Comparison of ENCODE assay signal across 24 cellular contexts in genomic region chr2:241091201-241091600, GRCh38. TPM values are rescaled to one million over a fixed set of nuclear protein-coding genes. Genes with fewer than 3 reads are reported as not detected.
DNase-seq lines count a peak whose midpoint lies in the region; ATAC-seq and TF ChIP-seq lines count a peak whose summit lies in the region.
"Had no signal": no experiment of that assay in that cellular context is flagged by ENCODE, and none has a peak within 500 bp of the region (broad histone marks: within the 10 kb centered on the region; RNA-seq: fewer than 3 reads in every experiment).

No MANE protein-coding gene starts in this region.

- intact Hi-C loops in CD8-positive, alpha-beta T cell (cut with DNase I, micrococcal nuclease), result no loop called here
- intact Hi-C loops in prostate gland (cut with DNase I), result no loop called here

- no peak overlapping the region for H3K27ac ChIP-seq in CD8-positive, alpha-beta T cell (ENCODE audit: low read depth, low read length)
- H3K27ac ChIP-seq in prostate gland (peak overlapping the region; percentile 77 to 86), hepatocyte (no peak overlapping the region)
- H3K27ac ChIP-seq: SJCRH30, skin epidermis, vagina had no signal

- no peak overlapping the region for H3K4me3 Mint-ChIP-seq in activated CD4-positive, alpha-beta T cell treated with anti-CD3 and anti-CD28 coated beads, Interleukin-2, amount 10 ng/mL, durations not matched to agents 7 days and 5 days
- H3K4me3 Mint-ChIP-seq in CD8-positive, alpha-beta T cell, result no peak overlapping the region
- no peak overlapping the region for H3K4me3 Mint-ChIP-seq in activated naive CD8-positive, alpha-beta T cell treated with anti-CD3 and anti-CD28 coated beads, Interleukin-2, amount 10 ng/mL, durations not matched to agents 7 days and 5 days
- H3K4me3 Mint-ChIP-seq: B cell; T-helper 1 cell treated with Interleukin-12 subunit alpha and Interleukin-12 subunit beta and Interleukin-4 antibody, amounts not matched to agents 30 μg/mL and 1 μg/mL, for 36 hours had no signal

- WGBS in prostate gland, result 83% methylated on average over 10 of the region's 10 CpGs
- 90% methylated on average over 10 of the region's 10 CpGs for WGBS in hepatocyte (ENCODE audit: low lambda C conversion rate, missing lambda C conversion rate)

- no peaks in the 10 kb centered on the region for H3K9me2 ChIP-seq in hepatocyte (replicated peaks; ENCODE audit: insufficient read depth)

- no peak overlapping the region for H3K4me2 ChIP-seq in hepatocyte

- H4K20me1 ChIP-seq in hepatocyte (ENCODE audit: insufficient read depth, poor library complexity, severe bottlenecking), result peaks cover 15% of the 10 kb centered on the region

- peaks cover 53% of the 10 kb centered on the region for H3K36me3 Mint-ChIP-seq in activated CD4-positive, alpha-beta T cell treated with anti-CD3 and anti-CD28 coated beads, Interleukin-2, amount 10 ng/mL, durations not matched to agents 7 days and 5 days (ENCODE audit: low read depth)
- H3K36me3 Mint-ChIP-seq in CD8-positive, alpha-beta T cell, result peaks cover 85% of the 10 kb centered on the region
- H3K36me3 Mint-ChIP-seq in activated naive CD8-positive, alpha-beta T cell treated with anti-CD3 and anti-CD28 coated beads, Interleukin-2, amount 10 ng/mL, durations not matched to agents 7 days and 5 days, result peaks cover 25% of the 10 kb centered on the region

- H3K79me2 ChIP-seq in hepatocyte, result no peaks in the 10 kb centered on the region

- POLR2A ChIA-PET in activated CD4-positive, alpha-beta T cell treated with anti-CD3 and anti-CD28 coated beads, Interleukin-2, amount 10 ng/mL, durations not matched to agents 7 days and 5 days (lab: Charles Lee), result no interaction called here
- POLR2A ChIA-PET in CD8-positive, alpha-beta T cell (lab: Charles Lee), result interaction anchor here (1.0 to 7.3 kb wide), 2 partner anchors 11 to 17 kb away, joined by 3 to 139 read pairs; partner anchors contain the start of gene MTERF4
- POLR2A ChIA-PET in activated naive CD8-positive, alpha-beta T cell treated with anti-CD3 and anti-CD28 coated beads, Interleukin-2, amount 10 ng/mL, durations not matched to agents 7 days and 5 days (lab: Charles Lee), result no interaction called here

- no peaks in the 10 kb centered on the region for H3K9me3 Mint-ChIP-seq in activated CD4-positive, alpha-beta T cell treated with anti-CD3 and anti-CD28 coated beads, Interleukin-2, amount 10 ng/mL, durations not matched to agents 7 days and 5 days
- no peaks in the 10 kb centered on the region for H3K9me3 Mint-ChIP-seq in CD8-positive, alpha-beta T cell
- H3K9me3 Mint-ChIP-seq in activated naive CD8-positive, alpha-beta T cell treated with anti-CD3 and anti-CD28 coated beads, Interleukin-2, amount 10 ng/mL, durations not matched to agents 7 days and 5 days, result no peaks in the 10 kb centered on the region
- H3K9me3 Mint-ChIP-seq: T-helper 1 cell treated with Interleukin-12 subunit alpha and Interleukin-12 subunit beta and Interleukin-4 antibody, amounts not matched to agents 30 μg/mL and 1 μg/mL, for 36 hours had no signal

- H3K4me1 Mint-ChIP-seq in activated CD4-positive, alpha-beta T cell treated with anti-CD3 and anti-CD28 coated beads, Interleukin-2, amount 10 ng/mL, durations not matched to agents 7 days and 5 days, result peaks cover 25% of the 10 kb centered on the region
- peaks cover 62% of the 10 kb centered on the region for H3K4me1 Mint-ChIP-seq in CD8-positive, alpha-beta T cell (ENCODE audit: low read depth)
- peaks cover 13% of the 10 kb centered on the region for H3K4me1 Mint-ChIP-seq in activated naive CD8-positive, alpha-beta T cell treated with anti-CD3 and anti-CD28 coated beads, Interleukin-2, amount 10 ng/mL, durations not matched to agents 7 days and 5 days

- H3K9me3 ChIP-seq in CD8-positive, alpha-beta T cell (ENCODE audit: low read length), result no peaks in the 10 kb centered on the region
- H3K9me3 ChIP-seq in prostate gland, result no peaks in the 10 kb centered on the region
- no peaks in the 10 kb centered on the region for H3K9me3 ChIP-seq in hepatocyte (ENCODE audit: low read depth)
- H3K9me3 ChIP-seq: SJCRH30, vagina had no signal

- peaks cover 73% of the 10 kb centered on the region for H3K36me3 ChIP-seq in CD8-positive, alpha-beta T cell (ENCODE audit: insufficient read depth, low read length)
- H3K36me3 ChIP-seq in prostate gland (peaks cover 6% of the 10 kb centered on the region in 2 donors), hepatocyte (replicated peaks; ENCODE audit: insufficient read depth, low read depth) (peaks cover 6% of the 10 kb centered on the region)

- peak overlapping the region; percentile 76 for H3K27ac Mint-ChIP-seq in activated CD4-positive, alpha-beta T cell treated with anti-CD3 and anti-CD28 coated beads, Interleukin-2, amount 10 ng/mL, durations not matched to agents 7 days and 5 days
- H3K27ac Mint-ChIP-seq in CD8-positive, alpha-beta T cell, result peak overlapping the region; percentile 52
- peak overlapping the region; percentile 8 for H3K27ac Mint-ChIP-seq in activated naive CD8-positive, alpha-beta T cell treated with anti-CD3 and anti-CD28 coated beads, Interleukin-2, amount 10 ng/mL, durations not matched to agents 7 days and 5 days
- H3K27ac Mint-ChIP-seq: T-helper 1 cell treated with Interleukin-12 subunit alpha and Interleukin-12 subunit beta and Interleukin-4 antibody, amounts not matched to agents 30 μg/mL and 1 μg/mL, for 36 hours had no signal

- DNase-seq in activated CD4-positive, alpha-beta T cell treated with anti-CD3 and anti-CD28 coated beads, Interleukin-2, amount 10 ng/mL, durations not matched to agents 7 days and 5 days, result no peak
- no peak for DNase-seq in activated CD4-positive, alpha-beta T cell treated with anti-CD3 and anti-CD28 coated beads for 1 hour
- no peak for DNase-seq in CD8-positive, alpha-beta T cell
- DNase-seq in activated naive CD8-positive, alpha-beta T cell treated with anti-CD3 and anti-CD28 coated beads, Interleukin-2, amount 10 ng/mL, durations not matched to agents 7 days and 5 days, result no peak
- DNase-seq in prostate gland (ENCODE audit: low spot score) (no peak), NCI-H2196 (lab: John Stamatoyannopoulos, UW; ENCODE audit: unreplicated experiment) (no peak), hepatocyte (ENCODE audit: low spot score) (no peak)
- DNase-seq: activated CD4-positive, alpha-beta T cell treated with anti-CD3 and anti-CD28 coated beads, Interleukin-2, amount 50 U/mL, for 4 hours; activated naive CD4-positive, alpha-beta T cell treated with anti-CD3 and anti-CD28 coated beads, Interleukin-2, amount 50 U/mL, for 16 hours; central memory CD4-positive, alpha-beta T cell; COR-L47; dermis blood vessel endothelial cell; DMS79 treated with DMSO at 0.1 percent for 48 hours; Karpas-422; MV-4-11; NCI-H146; NCI-H524 treated with DMSO at 0.1 percent for 48 hours; SJCRH30 had no signal

- no peak for TF ChIP-seq POLR2A in prostate gland (IDR thresholded peaks at IDR 0.05)

- no peak for ATAC-seq in CD8-positive, alpha-beta T cell
- no peak for ATAC-seq in activated naive CD8-positive, alpha-beta T cell treated with anti-CD3 and anti-CD28 coated beads, Interleukin-2, amount 10 ng/mL, durations not matched to agents 7 days and 5 days (ENCODE audit: low read depth)
- no peak for ATAC-seq in HG02884 (IDR thresholded peaks at IDR 0.05; ENCODE audit: unreplicated experiment)

- no peak overlapping the region for H3K4me3 ChIP-seq in CD8-positive, alpha-beta T cell (ENCODE audit: low read depth, low read length)
- H3K4me3 ChIP-seq in prostate gland (no peak overlapping the region), hepatocyte (no peak overlapping the region)
- H3K4me3 ChIP-seq: lung, SJCRH30, skin epidermis, vagina had no signal

- peaks cover 42% of the 10 kb centered on the region for H3K4me1 ChIP-seq in CD8-positive, alpha-beta T cell (ENCODE audit: insufficient read depth, low read length)
- H3K4me1 ChIP-seq in prostate gland (replicated peaks), result peaks cover 24% of the 10 kb centered on the region
- H3K4me1 ChIP-seq in hepatocyte (ENCODE audit: insufficient read depth), result peaks cover 4% of the 10 kb centered on the region
- H3K4me1 ChIP-seq: SJCRH30, vagina had no signal

- TF ChIP-seq CTCF in CD8-positive, alpha-beta T cell (IDR thresholded peaks at IDR 0.05), result no peak
- TF ChIP-seq CTCF in prostate gland (IDR thresholded peaks at IDR 0.05) (no peak), hepatocyte (IDR thresholded peaks at IDR 0.05; ENCODE audit: poor library complexity) (no peak)

- H3K27me3 Mint-ChIP-seq in activated CD4-positive, alpha-beta T cell treated with anti-CD3 and anti-CD28 coated beads, Interleukin-2, amount 10 ng/mL, durations not matched to agents 7 days and 5 days, result no peaks in the 10 kb centered on the region
- H3K27me3 Mint-ChIP-seq in CD8-positive, alpha-beta T cell (ENCODE audit: low read depth), result no peaks in the 10 kb centered on the region
- H3K27me3 Mint-ChIP-seq in activated naive CD8-positive, alpha-beta T cell treated with anti-CD3 and anti-CD28 coated beads, Interleukin-2, amount 10 ng/mL, durations not matched to agents 7 days and 5 days, result no peaks in the 10 kb centered on the region
- H3K27me3 Mint-ChIP-seq: B cell had no signal

- H3K27me3 ChIP-seq in CD8-positive, alpha-beta T cell (ENCODE audit: insufficient read depth, low read length), result no peaks in the 10 kb centered on the region
- H3K27me3 ChIP-seq in prostate gland (replicated peaks; ENCODE audit: insufficient read depth) (no peaks in the 10 kb centered on the region), hepatocyte (no peaks in the 10 kb centered on the region)
- H3K27me3 ChIP-seq: SJCRH30, vagina had no signal

- CTCF ChIA-PET in activated CD4-positive, alpha-beta T cell treated with anti-CD3 and anti-CD28 coated beads, Interleukin-2, amount 10 ng/mL, durations not matched to agents 7 days and 5 days (lab: Charles Lee), result no interaction called here
- CTCF ChIA-PET in CD8-positive, alpha-beta T cell (lab: Charles Lee), result interaction anchor here (1.0 to 3.7 kb wide), 2 partner anchors 11 to 13 kb away, joined by 3 to 10 read pairs; no protein-coding TSS in a partner anchor

- no peak overlapping the region for H2AFZ ChIP-seq in hepatocyte

RNA-seq across cellular contexts. Expression of gene MTERF4, which starts 10.9 kb away (rescaled TPM):
- 10 to 100 TPM; 38.0 to 41.0 TPM for total RNA-seq in activated CD4-positive, alpha-beta T cell treated with anti-CD3 and anti-CD28 coated beads, Interleukin-2, amount 10 ng/mL, durations not matched to agents 7 days and 5 days
- 100 to 1,000 TPM in 1 of 2 experiments, 10 to 100 TPM in 1; 100.0 to 102 TPM for total RNA-seq in CD8-positive, alpha-beta T cell
- 10 to 100 TPM; 88.1 to 88.9 TPM for total RNA-seq in activated naive CD8-positive, alpha-beta T cell treated with anti-CD3 and anti-CD28 coated beads, Interleukin-2, amount 10 ng/mL, durations not matched to agents 7 days and 5 days
- total RNA-seq in prostate gland (10 to 100 TPM; 91.3 to 98.5 TPM), hepatocyte (39.4 and 40.3 TPM in 2 replicates)
- polyA plus RNA-seq in hepatocyte, result 17.4 and 20.3 TPM in 2 replicates

RNA-seq across cellular contexts. Expression of gene PASK, which starts 58.1 kb away (rescaled TPM):
- 10 to 100 TPM; 55.5 to 62.0 TPM for total RNA-seq in activated CD4-positive, alpha-beta T cell treated with anti-CD3 and anti-CD28 coated beads, Interleukin-2, amount 10 ng/mL, durations not matched to agents 7 days and 5 days
- 100 to 1,000 TPM; 306 to 329 TPM for total RNA-seq in CD8-positive, alpha-beta T cell
- 100 to 1,000 TPM; 132 to 153 TPM for total RNA-seq in activated naive CD8-positive, alpha-beta T cell treated with anti-CD3 and anti-CD28 coated beads, Interleukin-2, amount 10 ng/mL, durations not matched to agents 7 days and 5 days
- total RNA-seq in prostate gland (100 to 1,000 TPM in 1 of 2 donors, 10 to 100 TPM in 1; 49.2 to 200 TPM), hepatocyte (3.0 and 8.8 TPM in 2 replicates)
- 2.5 and 2.6 TPM in 2 replicates for polyA plus RNA-seq in hepatocyte

RNA-seq across cellular contexts. Expression of gene PPP1R7, which starts 59.1 kb away (rescaled TPM):
- 100 to 1,000 TPM in 1 of 2 experiments, 10 to 100 TPM in 1; 89.5 to 110 TPM for total RNA-seq in activated CD4-positive, alpha-beta T cell treated with anti-CD3 and anti-CD28 coated beads, Interleukin-2, amount 10 ng/mL, durations not matched to agents 7 days and 5 days
- total RNA-seq in CD8-positive, alpha-beta T cell, result 10 to 100 TPM; 47.5 to 50.9 TPM
- 10 to 100 TPM; 78.8 to 84.6 TPM for total RNA-seq in activated naive CD8-positive, alpha-beta T cell treated with anti-CD3 and anti-CD28 coated beads, Interleukin-2, amount 10 ng/mL, durations not matched to agents 7 days and 5 days
- 10 to 100 TPM; 50.0 to 91.3 TPM for total RNA-seq in prostate gland
- 46.7 and 55.5 TPM in 2 replicates for total RNA-seq in hepatocyte
- polyA plus RNA-seq in hepatocyte, result 84.9 and 86.9 TPM in 2 replicates

Comparison
In these comparisons a context has a peak if more than half of its experiments do, and no peak if none do; other contexts are left out.
1. H3K27ac Mint-ChIP-seq: peak in every context shown above with its lines; median percentile 76 in activated CD4-positive, alpha-beta T cell treated with anti-CD3 and anti-CD28 coated beads, Interleukin-2, amount 10 ng/mL, durations not matched to agents 7 days and 5 days; 52 in CD8-positive, alpha-beta T cell; 8 in activated naive CD8-positive, alpha-beta T cell treated with anti-CD3 and anti-CD28 coated beads, Interleukin-2, amount 10 ng/mL, durations not matched to agents 7 days and 5 days.
2. H3K27ac ChIP-seq: peak in prostate gland (2 of 2); none in CD8-positive, alpha-beta T cell (single experiment) and hepatocyte (single experiment).